11 cellular contexts compared by ENCODE assay signal in the genomic region with DNA sequence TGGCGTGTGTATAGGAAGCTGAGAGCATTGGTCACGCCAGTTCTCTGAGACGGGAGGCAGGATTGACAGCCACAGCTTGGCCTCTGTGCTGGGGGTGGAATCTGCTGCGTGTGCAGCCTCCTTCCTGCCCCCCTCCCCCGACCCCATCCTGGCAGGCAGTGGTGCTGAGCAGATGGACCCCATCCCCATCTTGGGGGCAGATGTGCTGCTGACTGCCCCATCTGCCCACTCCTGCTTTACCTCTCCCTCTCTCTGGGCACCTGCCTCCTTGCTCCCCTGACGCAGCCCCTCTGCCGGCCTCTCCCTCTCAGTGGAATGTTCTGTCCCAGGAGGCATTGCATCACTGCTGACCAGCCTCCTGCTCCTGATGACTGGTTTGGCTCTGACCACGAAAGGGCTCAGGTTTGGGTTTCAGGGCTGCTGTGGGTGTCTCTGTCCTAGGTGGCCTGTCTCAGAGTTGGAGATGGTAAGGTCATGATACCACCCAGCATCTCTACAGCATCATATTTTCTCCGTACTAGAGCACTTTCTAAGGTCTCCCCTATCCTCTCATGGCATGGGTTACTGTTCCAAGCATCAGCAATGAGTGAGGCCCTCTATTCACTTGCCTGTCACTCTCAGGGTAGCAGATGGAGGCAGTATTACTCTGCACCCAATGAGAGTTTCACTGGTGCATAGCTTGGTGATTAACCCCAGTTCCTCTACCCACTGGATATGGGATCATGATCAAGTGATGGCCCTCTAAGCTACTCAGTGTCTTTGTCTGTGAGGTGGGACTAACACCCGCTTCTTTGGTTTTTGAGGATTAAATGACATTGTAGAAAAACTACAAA.
DNase-seq lines count a peak whose midpoint lies in the region; ATAC-seq and TF ChIP-seq lines count a peak whose summit lies in the region.
"Had no signal": no experiment of that assay in that cellular context is flagged by ENCODE, and none has a peak within 500 bp of the region (broad histone marks: within the 10 kb centered on the region; RNA-seq: fewer than 3 reads in every experiment).

No MANE protein-coding gene starts in this region.

- in situ Hi-C loops in ACHN (cut with HindIII; ENCODE audit: low pct_ligation_motif_present, low pct_unique_long_range_greater_than_20kb, low sequenced_read_pairs): no loop called here
- in situ Hi-C loops in HAP-1 (cut with MboI; ENCODE audit: low sequenced_read_pairs): no loop called here

- TF ChIP-seq CTCF in prostate gland (IDR thresholded peaks at IDR 0.05): no peak

- DNase-seq in ACHN (peak; percentile 12), HEK293T (ENCODE audit: extremely low spot score) (no peak), amniotic epithelial cell (ENCODE audit: low read depth) (peak; percentile 71), left kidney (ENCODE audit: low read depth, low spot score) (peak; percentile 69), HAP-1 (ENCODE audit: low spot score in 2 of 2) (no peak), NK-92 (lab: John Stamatoyannopoulos, UW; ENCODE audit: unreplicated experiment) (no peak), prostate gland (ENCODE audit: low spot score) (no peak)
- DNase-seq: activated B cell treated with CpG ODN at 0.5 μM for 24 hours, MG63, uterus had no signal

- no peak overlapping the region for H3K4me3 ChIP-seq in HAP-1
- H3K4me3 ChIP-seq in prostate gland: no peak overlapping the region
- H3K4me3 ChIP-seq: MG63, uterus had no signal

- no peak overlapping the region for H3K27ac ChIP-seq in prostate gland
- H3K27ac ChIP-seq: uterus had no signal

- CTCF ChIA-PET in HEK293T (lab: Yijun Ruan, JAX): no interaction called here

- 43% methylated on average over 9 of the region's 10 CpGs for WGBS in prostate gland

- H3K4me1 ChIP-seq in HAP-1: peaks cover 21% of the 10 kb centered on the region
- H3K4me1 ChIP-seq in prostate gland (replicated peaks): no peaks in the 10 kb centered on the region
- H3K4me1 ChIP-seq: uterus had no signal

- TF ChIP-seq POLR2A in prostate gland (IDR thresholded peaks at IDR 0.05): no peak

- H3K27me3 ChIP-seq in HAP-1 (ENCODE audit: low read depth): 0 out of 2 replicates have a peak, but pooled peaks cover 2% of the 10 kb centered on the region
- no peaks in the 10 kb centered on the region for H3K27me3 ChIP-seq in prostate gland (replicated peaks; ENCODE audit: insufficient read depth)
- H3K27me3 ChIP-seq: MG63, uterus had no signal

- intact Hi-C loops in prostate gland (cut with DNase I): no loop called here

- ATAC-seq in HG02970 (IDR thresholded peaks at IDR 0.05; ENCODE audit: low FRiP score, unreplicated experiment): no peak

- H3K36me3 ChIP-seq in HAP-1 (replicated peaks) (no peaks in the 10 kb centered on the region), prostate gland (no peaks in the 10 kb centered on the region)
- H3K36me3 ChIP-seq: MG63, uterus had no signal

- POLR2A ChIA-PET in HEK293T (lab: Yijun Ruan, JAX): no interaction called here

- H3K9me3 ChIP-seq in HAP-1: no peaks in the 10 kb centered on the region; the same call in 1 of the 2 replicates
- no peaks in the 10 kb centered on the region for H3K9me3 ChIP-seq in prostate gland
- H3K9me3 ChIP-seq: MG63, uterus had no signal

TF ChIP-seq in HEK293T, 16 proteins besides CTCF, POLR2A, EP300 and RAD21:
- no peak for TF ChIP-seq ZNF384 (IDR thresholded peaks at IDR 0.05)
- TF ChIP-seq, protein P1, sequence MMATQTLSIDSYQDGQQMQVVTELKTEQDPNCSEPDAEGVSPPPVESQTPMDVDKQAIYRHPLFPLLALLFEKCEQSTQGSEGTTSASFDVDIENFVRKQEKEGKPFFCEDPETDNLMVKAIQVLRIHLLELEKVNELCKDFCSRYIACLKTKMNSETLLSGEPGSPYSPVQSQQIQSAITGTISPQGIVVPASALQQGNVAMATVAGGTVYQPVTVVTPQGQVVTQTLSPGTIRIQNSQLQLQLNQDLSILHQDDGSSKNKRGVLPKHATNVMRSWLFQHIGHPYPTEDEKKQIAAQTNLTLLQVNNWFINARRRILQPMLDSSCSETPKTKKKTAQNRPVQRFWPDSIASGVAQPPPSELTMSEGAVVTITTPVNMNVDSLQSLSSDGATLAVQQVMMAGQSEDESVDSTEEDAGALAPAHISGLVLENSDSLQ (IDR thresholded peaks at IDR 0.05): peak; percentile 27; the same call in 1 of the 2 replicates

Comparison
In these comparisons a context has a peak if more than half of its experiments do, and no peak if none do; other contexts are left out.
1. DNase-seq: peak in ACHN (single experiment), amniotic epithelial cell (single experiment) and left kidney (single experiment); none in HEK293T (single experiment), HAP-1 (0 of 2), NK-92 (single experiment) and prostate gland (single experiment).